In genomic region chr2:201116115-201116958, GRCh38 we compare ENCODE assay signal across 8 cellular contexts. TPM values are rescaled to one million over a fixed set of nuclear protein-coding genes. Genes with fewer than 3 reads are reported as not detected.
DNase-seq lines count a peak whose midpoint lies in the region; ATAC-seq and TF ChIP-seq lines count a peak whose summit lies in the region.

Gene CFLAR (plus strand): TSS chr2:201116164. CDS start chr2:201129866, 13,702 bp downstream.

- H3K27me3 ChIP-seq in left lung: no peaks in the 10 kb centered on the region

- H3K4me3 ChIP-seq in coronary artery (peak within 1 kb of the TSS; percentile 86), left lung (peak within 1 kb of the TSS; percentile 71 to 81)

- intact Hi-C loops in activated CD4-positive, alpha-beta T cell treated with anti-CD3 and anti-CD28 coated beads, Interleukin-2, amount 10 ng/mL, durations not matched to agents 24 days and 14 days (cut with micrococcal nuclease): loop anchor here (1.0 to 2.0 kb wide), 3 partner anchors 45 to 302 kb away; partner anchors contain the start of genes CLK1 and HYCC2
- intact Hi-C loops in left lung (cut with DNase I): no loop called here

- DNase-seq in ACHN (peak; percentile 69), NCI-H345 treated with DMSO at 0.1 percent for 48 hours (lab: John Stamatoyannopoulos, UW; ENCODE audit: unreplicated experiment) (peak; percentile 24), coronary artery (ENCODE audit: low spot score) (peak; percentile 89), left lung (peak; percentile 87 to 96)
- DNase-seq in activated CD4-positive, alpha-beta T cell treated with anti-CD3 and anti-CD28 coated beads, Interleukin-2, amount 10 ng/mL, durations not matched to agents 24 days and 14 days: peak; percentile 96
- DNase-seq in stimulated activated CD4-positive, alpha-beta T cell treated with anti-CD3 and anti-CD28 coated beads, Interleukin-4, amount 100 ng/mL, for 1 hour: peak; percentile 75

- H3K27me3 Mint-ChIP-seq in activated CD4-positive, alpha-beta T cell treated with anti-CD3 and anti-CD28 coated beads, Interleukin-2, amount 10 ng/mL, durations not matched to agents 24 days and 14 days: no peaks in the 10 kb centered on the region

- ATAC-seq in GM18868 (IDR thresholded peaks at IDR 0.05; ENCODE audit: unreplicated experiment) (peak; percentile 34), HG03103 (IDR thresholded peaks at IDR 0.05; ENCODE audit: low read depth, unreplicated experiment) (peak; percentile 30), left lung (peak; percentile 50)

- peaks cover 32% of the 10 kb centered on the region for H3K4me1 Mint-ChIP-seq in activated CD4-positive, alpha-beta T cell treated with anti-CD3 and anti-CD28 coated beads, Interleukin-2, amount 10 ng/mL, durations not matched to agents 24 days and 14 days

- H3K36me3 Mint-ChIP-seq in activated CD4-positive, alpha-beta T cell treated with anti-CD3 and anti-CD28 coated beads, Interleukin-2, amount 10 ng/mL, durations not matched to agents 24 days and 14 days (ENCODE audit: low read depth): peaks cover 24% of the 10 kb centered on the region

- TF ChIP-seq CTCF in coronary artery (IDR thresholded peaks at IDR 0.05) (no peak), left lung (IDR thresholded peaks at IDR 0.05) (peak in 1 of 2 donors; percentile 16)

- H3K27ac ChIP-seq in coronary artery (peak within 1 kb of the TSS; percentile 93 to 98), left lung (peak within 1 kb of the TSS; percentile 99 to 100)

- in situ Hi-C loops in ACHN (cut with HindIII; ENCODE audit: low pct_ligation_motif_present, low pct_unique_long_range_greater_than_20kb, low sequenced_read_pairs): no loop called here

- H3K36me3 ChIP-seq in left lung: no peaks in the 10 kb centered on the region

- peaks cover 3% of the 10 kb centered on the region for H3K9me3 Mint-ChIP-seq in activated CD4-positive, alpha-beta T cell treated with anti-CD3 and anti-CD28 coated beads, Interleukin-2, amount 10 ng/mL, durations not matched to agents 24 days and 14 days

- H3K9me3 ChIP-seq in left lung: no peaks in the 10 kb centered on the region

- peaks cover 8 to 36% of the 10 kb centered on the region in 2 donors for H3K4me1 ChIP-seq in left lung

- peak within 1 kb of the TSS; percentile 97 for H3K27ac Mint-ChIP-seq in activated CD4-positive, alpha-beta T cell treated with anti-CD3 and anti-CD28 coated beads, Interleukin-2, amount 10 ng/mL, durations not matched to agents 24 days and 14 days

- H3K4me3 Mint-ChIP-seq in activated CD4-positive, alpha-beta T cell treated with anti-CD3 and anti-CD28 coated beads, Interleukin-2, amount 10 ng/mL, durations not matched to agents 24 days and 14 days: peak within 1 kb of the TSS; percentile 96

RNA-seq across cellular contexts. Expression of gene CFLAR, which starts in this region (rescaled TPM):
- 402 and 415 TPM in 2 replicates for total RNA-seq in activated CD4-positive, alpha-beta T cell treated with anti-CD3 and anti-CD28 coated beads, Interleukin-2, amount 10 ng/mL, durations not matched to agents 24 days and 14 days
- 100 to 1,000 TPM; 278 to 327 TPM for total RNA-seq in left lung

Comparison
In these comparisons a context has a peak if more than half of its experiments do, and no peak if none do; other contexts are left out.
1. Peak in every context shown above with its lines: DNase-seq, ATAC-seq, H3K4me3 ChIP-seq and H3K27ac ChIP-seq.
2. DNase-seq: peak in every context shown above with its lines; median percentile 96 in activated CD4-positive, alpha-beta T cell treated with anti-CD3 and anti-CD28 coated beads, Interleukin-2, amount 10 ng/mL, durations not matched to agents 24 days and 14 days; 92 in left lung; 89 in coronary artery; 75 in stimulated activated CD4-positive, alpha-beta T cell treated with anti-CD3 and anti-CD28 coated beads, Interleukin-4, amount 100 ng/mL, for 1 hour; 69 in ACHN; 24 in NCI-H345 treated with DMSO at 0.1 percent for 48 hours.